ENCODE assay signal across 31 cellular contexts in genomic region chr16:10791048-10791447, GRCh38. TPM values are rescaled to one million over a fixed set of nuclear protein-coding genes. Genes with fewer than 3 reads are reported as not detected.
DNase-seq lines count a peak whose midpoint lies in the region; ATAC-seq and TF ChIP-seq lines count a peak whose summit lies in the region.
"Had no signal": no experiment of that assay in that cellular context is flagged by ENCODE, and none has a peak within 500 bp of the region (broad histone marks: within the 10 kb centered on the region; RNA-seq: fewer than 3 reads in every experiment).

No MANE protein-coding gene starts in this region.

- TF ChIP-seq POLR2A in adrenal gland (IDR thresholded peaks at IDR 0.05) (no peak), uterus (IDR thresholded peaks at IDR 0.05) (no peak)

- H3K27ac Mint-ChIP-seq in activated T-helper 1 cell treated with anti-CD3 and anti-CD28 coated beads, Interleukin-12 subunit alpha, Interleukin-12 subunit beta, Interleukin-2, Interleukin-4 antibody, amounts not matched to agents 30 ng/mL and 10 ng/mL and 1 ng/mL, durations not matched to agents 14 hours and 24 hours and 36 hours, result no peak overlapping the region
- H3K27ac Mint-ChIP-seq: activated CD4-positive, alpha-beta memory T cell treated with anti-CD3 and anti-CD28 coated beads, Interleukin-2, amount 10 ng/mL, durations not matched to agents 7 days and 5 days; mesothelial cell of epicardium; stimulated activated naive CD8-positive, alpha-beta T cell treated with anti-CD3 and anti-CD28 coated beads, Interleukin-15, Interleukin-2, amounts not matched to agents 100 ng/mL and 50 ng/mL, for 24 hours had no signal

- peak overlapping the region; percentile 3 to 75 (median 20); a peak in 16 of 22 replicates for H3K4me2 ChIP-seq in BLaER1 treated with 17β-estradiol and CSF1 and Interleukin-3, amounts not matched to agents 10 nM and 100 nM

- H3K36me3 Mint-ChIP-seq in activated T-helper 1 cell treated with anti-CD3 and anti-CD28 coated beads, Interleukin-12 subunit alpha, Interleukin-12 subunit beta, Interleukin-2, Interleukin-4 antibody, amounts not matched to agents 30 ng/mL and 10 ng/mL and 1 ng/mL, durations not matched to agents 14 hours and 24 hours and 36 hours (ENCODE audit: low read depth), result no peaks in the 10 kb centered on the region
- H3K36me3 Mint-ChIP-seq: natural killer cell treated with Interleukin-12 subunit alpha and Interleukin-12 subunit beta and Interleukin-15 and Interleukin-18, amount 100 ng/mL, for 72 hours had no signal

- H3K4me3 ChIP-seq in BLaER1 treated with 17β-estradiol and CSF1 and Interleukin-3, amounts not matched to agents 10 nM and 100 nM, result no peak overlapping the region
- H3K4me3 ChIP-seq in adrenal gland (no peak overlapping the region), uterus (no peak overlapping the region)
- H3K4me3 ChIP-seq: GM23248, left lung, transverse colon had no signal

- H3K9me3 Mint-ChIP-seq in activated T-helper 1 cell treated with anti-CD3 and anti-CD28 coated beads, Interleukin-12 subunit alpha, Interleukin-12 subunit beta, Interleukin-2, Interleukin-4 antibody, amounts not matched to agents 30 ng/mL and 10 ng/mL and 1 ng/mL, durations not matched to agents 14 hours and 24 hours and 36 hours, result no peaks in the 10 kb centered on the region
- H3K9me3 Mint-ChIP-seq: natural killer cell treated with Interleukin-12 subunit alpha and Interleukin-12 subunit beta and Interleukin-15 and Interleukin-18, amount 100 ng/mL, for 72 hours; stimulated activated naive CD8-positive, alpha-beta T cell treated with anti-CD3 and anti-CD28 coated beads, Interleukin-15, Interleukin-2, amounts not matched to agents 100 ng/mL and 50 ng/mL, for 24 hours had no signal

- H3K27me3 ChIP-seq in BLaER1 treated with 17β-estradiol and CSF1 and Interleukin-3, amounts not matched to agents 10 nM and 100 nM, result no peaks in the 10 kb centered on the region
- H3K27me3 ChIP-seq in adrenal gland (no peaks in the 10 kb centered on the region), uterus (no peaks in the 10 kb centered on the region)
- H3K27me3 ChIP-seq: brain microvascular endothelial cell, left lung, transverse colon had no signal

- peaks cover 18 to 30% (median 25%) of the 10 kb centered on the region in 10 experiments for H3K4me1 ChIP-seq in BLaER1 treated with 17β-estradiol and CSF1 and Interleukin-3, amounts not matched to agents 10 nM and 100 nM
- H3K4me1 ChIP-seq in adrenal gland (replicated peaks in 1 of 2) (no peaks in the 10 kb centered on the region), uterus (no peaks in the 10 kb centered on the region)
- H3K4me1 ChIP-seq: left lung, transverse colon had no signal

- DNase-seq in activated T-helper 1 cell treated with anti-CD3 and anti-CD28 coated beads, Interleukin-12 subunit alpha, Interleukin-12 subunit beta, Interleukin-2, Interleukin-4 antibody, amounts not matched to agents 30 ng/mL and 10 ng/mL and 1 ng/mL, durations not matched to agents 14 hours and 24 hours and 36 hours (ENCODE audit: low spot score), result no peak
- DNase-seq in adrenal gland (no peak), T1000 (lab: John Stamatoyannopoulos, UW) (no peak), uterus (no peak)
- DNase-seq: activated CD4-positive, alpha-beta memory T cell treated with anti-CD3 and anti-CD28 coated beads, Interleukin-2, amount 10 ng/mL, durations not matched to agents 7 days and 5 days; activated gamma-delta T cell treated with Interleukin-2 at 50 U/mL for 16 hours; activated T-cell treated with anti-CD3 and anti-CD28 coated beads for 4 hours; brain microvascular endothelial cell; effector memory CD4-positive, alpha-beta T cell; GM23248; hippocampal formation; left lung; NCI-H1048; NCI-H187 treated with DMSO at 0.1 percent for 48 hours; NCI-H748 treated with DMSO at 0.1 percent for 48 hours; right cardiac atrium; stimulated activated CD4-positive, alpha-beta T cell treated with anti-CD3 and anti-CD28 coated beads, Interleukin-4, amount 100 ng/mL, for 24 hours; T-helper 9 cell; transverse colon had no signal

- intact Hi-C loops in activated T-helper 1 cell treated with anti-CD3 and anti-CD28 coated beads, Interleukin-12 subunit alpha, Interleukin-12 subunit beta, Interleukin-2, Interleukin-4 antibody, amounts not matched to agents 30 ng/mL and 10 ng/mL and 1 ng/mL, durations not matched to agents 14 hours and 24 hours and 36 hours (cut with micrococcal nuclease), result no loop called here
- intact Hi-C loops in adrenal gland (cut with DNase I), result no loop called here
- intact Hi-C loops in uterus (cut with DNase I; ENCODE audit: low total_unique reads), result no loop called here

- H3K4me1 Mint-ChIP-seq in activated T-helper 1 cell treated with anti-CD3 and anti-CD28 coated beads, Interleukin-12 subunit alpha, Interleukin-12 subunit beta, Interleukin-2, Interleukin-4 antibody, amounts not matched to agents 30 ng/mL and 10 ng/mL and 1 ng/mL, durations not matched to agents 14 hours and 24 hours and 36 hours (ENCODE audit: low read depth), result no peaks in the 10 kb centered on the region
- H3K4me1 Mint-ChIP-seq: activated CD4-positive, alpha-beta memory T cell treated with anti-CD3 and anti-CD28 coated beads, Interleukin-2, amount 10 ng/mL, durations not matched to agents 7 days and 5 days had no signal

- H3K27me3 Mint-ChIP-seq in activated T-helper 1 cell treated with anti-CD3 and anti-CD28 coated beads, Interleukin-12 subunit alpha, Interleukin-12 subunit beta, Interleukin-2, Interleukin-4 antibody, amounts not matched to agents 30 ng/mL and 10 ng/mL and 1 ng/mL, durations not matched to agents 14 hours and 24 hours and 36 hours (ENCODE audit: insufficient read depth), result peaks cover 23% of the 10 kb centered on the region

- no peaks in the 10 kb centered on the region for H3K36me3 ChIP-seq in BLaER1 treated with 17β-estradiol and CSF1 and Interleukin-3, amounts not matched to agents 10 nM and 100 nM
- H3K36me3 ChIP-seq in adrenal gland (replicated peaks in 1 of 2) (no peaks in the 10 kb centered on the region), uterus (no peaks in the 10 kb centered on the region)
- H3K36me3 ChIP-seq: brain microvascular endothelial cell, left lung, transverse colon had no signal

- ATAC-seq in GM18508 (IDR thresholded peaks at IDR 0.05; ENCODE audit: insufficient read depth, unreplicated experiment) (peak; percentile 42), GM21529 (IDR thresholded peaks at IDR 0.05; ENCODE audit: unreplicated experiment) (peak; percentile 52), HG03439 (IDR thresholded peaks at IDR 0.05; ENCODE audit: unreplicated experiment) (peak; percentile 59)
- ATAC-seq: esophagus mucosa; left lung; natural killer cell treated with Interleukin-12 subunit alpha and Interleukin-12 subunit beta and Interleukin-15 and Interleukin-18, amount 100 ng/mL, for 72 hours; right cardiac atrium had no signal

- TF ChIP-seq CTCF in adrenal gland (IDR thresholded peaks at IDR 0.05) (no peak), uterus (IDR thresholded peaks at IDR 0.05) (no peak)

- peaks cover 0 to 33% (median 19%) of the 10 kb centered on the region in 11 experiments; a peak in 16 of 22 replicates for H3K9me3 ChIP-seq in BLaER1 treated with 17β-estradiol and CSF1 and Interleukin-3, amounts not matched to agents 10 nM and 100 nM (replicated peaks in 1 of 11)
- H3K9me3 ChIP-seq in adrenal gland (replicated peaks in 1 of 3) (no peaks in the 10 kb centered on the region), uterus (no peaks in the 10 kb centered on the region)
- H3K9me3 ChIP-seq: left lung, transverse colon had no signal

- no peaks in the 10 kb centered on the region for H4K20me1 ChIP-seq in BLaER1 treated with 17β-estradiol and CSF1 and Interleukin-3, amounts not matched to agents 10 nM and 100 nM

- H3K4me3 Mint-ChIP-seq in activated T-helper 1 cell treated with anti-CD3 and anti-CD28 coated beads, Interleukin-12 subunit alpha, Interleukin-12 subunit beta, Interleukin-2, Interleukin-4 antibody, amounts not matched to agents 30 ng/mL and 10 ng/mL and 1 ng/mL, durations not matched to agents 14 hours and 24 hours and 36 hours, result no peak overlapping the region
- H3K4me3 Mint-ChIP-seq: activated CD4-positive, alpha-beta memory T cell treated with anti-CD3 and anti-CD28 coated beads, Interleukin-2, amount 10 ng/mL, durations not matched to agents 7 days and 5 days; mesothelial cell of epicardium; natural killer cell treated with Interleukin-12 subunit alpha and Interleukin-12 subunit beta and Interleukin-15 and Interleukin-18, amount 100 ng/mL, for 72 hours; stimulated activated naive CD8-positive, alpha-beta T cell treated with anti-CD3 and anti-CD28 coated beads, Interleukin-15, Interleukin-2, amounts not matched to agents 100 ng/mL and 50 ng/mL, for 24 hours had no signal

- no peak overlapping the region for H3K9ac ChIP-seq in BLaER1 treated with 17β-estradiol and CSF1 and Interleukin-3, amounts not matched to agents 10 nM and 100 nM
- H3K9ac ChIP-seq: GM23248 had no signal

- H3K27ac ChIP-seq in BLaER1 treated with 17β-estradiol and CSF1 and Interleukin-3, amounts not matched to agents 10 nM and 100 nM, result peak overlapping the region in 1 of 11 experiments; percentile 12; a peak in 1 of 22 replicates
- H3K27ac ChIP-seq in adrenal gland, result no peak overlapping the region
- no peak overlapping the region for H3K27ac ChIP-seq in uterus
- H3K27ac ChIP-seq: brain microvascular endothelial cell, GM23248, left lung, RWPE1, transverse colon had no signal

- WGBS in adrenal gland, 4 donors, result 73 to 85% (median 77%) methylated on average over 4 of the region's 4 CpGs

RNA-seq across cellular contexts. Expression of gene TVP23A, which starts 27.5 kb away (rescaled TPM):
- not detected in 2 replicates for total RNA-seq in activated T-helper 1 cell treated with anti-CD3 and anti-CD28 coated beads, Interleukin-12 subunit alpha, Interleukin-12 subunit beta, Interleukin-2, Interleukin-4 antibody, amounts not matched to agents 30 ng/mL and 10 ng/mL and 1 ng/mL, durations not matched to agents 14 hours and 24 hours and 36 hours
- 1 to 10 TPM in 2 of 8 donors, under 1 TPM in 5, not detected in 1; 0.17 to 1.3 (median 0.39) TPM for total RNA-seq in adrenal gland
- polyA plus RNA-seq in adrenal gland, result under 1 TPM; 0.40 to 0.80 (median 0.68) TPM
- total RNA-seq in uterus, result 1 to 10 TPM in 2 of 4 donors, under 1 TPM in 1, not detected in 1; 0.29 to 8.0 (median 7.6) TPM
- total RNA-seq: A172; activated CD4-positive, alpha-beta memory T cell treated with anti-CD3 and anti-CD28 coated beads, Interleukin-2, amount 10 ng/mL, durations not matched to agents 7 days and 5 days; esophagus mucosa; GM23248; LHCN-M2; osteocyte had no signal

RNA-seq across cellular contexts. Expression of gene NUBP1, which starts 47.4 kb away (rescaled TPM):
- total RNA-seq in activated T-helper 1 cell treated with anti-CD3 and anti-CD28 coated beads, Interleukin-12 subunit alpha, Interleukin-12 subunit beta, Interleukin-2, Interleukin-4 antibody, amounts not matched to agents 30 ng/mL and 10 ng/mL and 1 ng/mL, durations not matched to agents 14 hours and 24 hours and 36 hours, result 39.8 and 42.4 TPM in 2 replicates
- 10 to 100 TPM; 22.5 to 75.1 (median 53.8) TPM for total RNA-seq in adrenal gland
- 10 to 100 TPM; 65.4 to 91.8 (median 87.0) TPM for polyA plus RNA-seq in adrenal gland
- total RNA-seq in uterus, result 10 to 100 TPM; 13.8 to 46.2 (median 26.7) TPM
